Comparison of ENCODE assay signal across 17 cellular contexts in the genomic region with DNA sequence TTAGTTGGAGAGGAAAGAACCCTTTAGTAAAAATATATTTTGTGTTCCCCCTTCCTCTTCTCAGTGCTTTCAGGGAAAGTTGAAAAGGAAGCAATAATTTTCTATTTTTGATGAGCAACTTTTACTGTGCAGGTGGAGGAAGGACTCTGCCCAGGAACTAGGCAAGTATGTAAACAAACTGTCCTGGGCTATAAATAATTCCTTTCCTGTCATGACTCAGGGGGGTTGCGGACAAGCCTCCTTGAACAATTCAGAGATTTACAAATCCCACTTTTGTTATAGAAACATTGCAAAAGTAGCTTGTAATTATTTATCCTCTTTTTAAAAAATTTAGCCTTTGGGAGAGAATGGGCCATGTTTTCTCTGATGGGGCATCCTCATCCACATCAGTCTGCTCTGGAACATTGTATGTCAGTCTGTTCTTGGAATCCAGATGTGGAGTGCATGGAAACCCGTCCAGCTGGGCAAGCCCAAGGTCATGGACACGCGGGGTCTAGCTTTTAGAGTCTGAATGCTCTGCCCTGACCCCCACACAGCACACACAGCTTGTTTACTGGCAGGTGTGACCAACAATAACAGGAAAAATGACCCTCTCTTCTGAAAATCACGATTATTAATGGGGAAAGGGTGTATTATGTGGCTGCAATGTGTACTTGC.
DNase-seq lines count a peak whose midpoint lies in the region; ATAC-seq, FAIRE-seq and TF ChIP-seq lines count a peak whose summit lies in the region.
"Had no signal": no experiment of that assay in that cellular context is flagged by ENCODE, and none has a peak within 500 bp of the region (broad histone marks: within the 10 kb centered on the region; RNA-seq: fewer than 3 reads in every experiment).

No MANE protein-coding gene starts in this region.

- no peaks in the 10 kb centered on the region for H3K9me2 ChIP-seq in hepatocyte (replicated peaks; ENCODE audit: insufficient read depth)

- H3K4me3 ChIP-seq in hepatocyte = no peak overlapping the region
- no peak overlapping the region for H3K4me3 ChIP-seq in small intestine (ENCODE audit: low read depth in 1 of 2, low read length in 2 of 2)
- H3K4me3 ChIP-seq: SK-N-MC had no signal

- FAIRE-seq in small intestine (lab: Jason Lieb, UNC) (no peak), H54 (lab: Jason Lieb, UNC) (no peak)
- FAIRE-seq: endometrium had no signal

- no peak for ATAC-seq in GM21619 (IDR thresholded peaks at IDR 0.05; ENCODE audit: unreplicated experiment)

- TF ChIP-seq CTCF in VCaP (conservative IDR thresholded peaks at IDR 0.05) (no peak), hepatocyte (IDR thresholded peaks at IDR 0.05; ENCODE audit: poor library complexity) (no peak)

- no peak for TF ChIP-seq POLR2A in H54 (IDR thresholded peaks at IDR 0.05; ENCODE audit: low read depth, low read length)

- peaks cover 54% of the 10 kb centered on the region for H3K4me1 ChIP-seq in hepatocyte (ENCODE audit: insufficient read depth)
- peaks cover 0 to 5% of the 10 kb centered on the region in 2 donors for H3K4me1 ChIP-seq in small intestine (ENCODE audit: control insufficient read depth in 2 of 2, insufficient read depth in 1 of 2, low read depth in 1 of 2, low read length in 1 of 2)

- H3K4me2 ChIP-seq in hepatocyte = peak overlapping the region; percentile 39

- H3K9me3 ChIP-seq in hepatocyte (ENCODE audit: low read depth) (no peaks in the 10 kb centered on the region), small intestine (ENCODE audit: control insufficient read depth, low read depth) (no peaks in the 10 kb centered on the region)
- H3K9me3 ChIP-seq: Caco-2 had no signal

- no peak overlapping the region for H2AFZ ChIP-seq in hepatocyte

- no peaks in the 10 kb centered on the region for H3K79me2 ChIP-seq in hepatocyte

- WGBS in hepatocyte (ENCODE audit: low lambda C conversion rate, missing lambda C conversion rate) = 58% methylated on average over 5 of the region's 5 CpGs
- WGBS in small intestine, 3 donors = 10 to 36% (median 26%) methylated on average over 5 of the region's 5 CpGs

- H3K36me3 ChIP-seq in hepatocyte (replicated peaks; ENCODE audit: insufficient read depth, low read depth) (no peaks in the 10 kb centered on the region), small intestine (ENCODE audit: control insufficient read depth in 2 of 2, insufficient read depth in 2 of 2, low read length in 2 of 2) (no peaks in the 10 kb centered on the region)

- DNase-seq in NCI-H510A treated with DMSO at 0.1 percent for 48 hours (lab: John Stamatoyannopoulos, UW) = peak; percentile 61
- no peak for DNase-seq in NCI-H510A (lab: John Stamatoyannopoulos, UW)
- peak; percentile 59 for DNase-seq in hepatocyte (ENCODE audit: low spot score)
- peak; percentile 67 for DNase-seq in small intestine
- no peak for DNase-seq in OCI-M1 (lab: John Stamatoyannopoulos, UW)
- no peak for DNase-seq in H54 (ENCODE audit: insufficient read length, low spot score)
- DNase-seq: Caco-2; glutamatergic neuron; GOT3; kidney glomerular epithelial cell; NCI-H187 treated with DMSO at 0.1 percent for 48 hours; nephron progenitor cell; NK-92 treated with Interleukin-12 subunit alpha and Interleukin-12 subunit beta, amount 100 ng/mL, for 24 hours had no signal

- no peaks in the 10 kb centered on the region for H3K27me3 ChIP-seq in hepatocyte
- H3K27me3 ChIP-seq in small intestine (ENCODE audit: control insufficient read depth in 2 of 2, insufficient read depth in 2 of 2, low read length in 2 of 2) = no peaks in the 10 kb centered on the region

- H3K27ac ChIP-seq in VCaP (peak overlapping the region; percentile 79), hepatocyte (peak overlapping the region; percentile 50), small intestine (ENCODE audit: low read depth in 1 of 2, low read length in 1 of 2) (peak overlapping the region in 1 of 2 donors; percentile 6)
- H3K27ac ChIP-seq: SK-N-MC had no signal

- H4K20me1 ChIP-seq in hepatocyte (ENCODE audit: insufficient read depth, poor library complexity, severe bottlenecking) = no peaks in the 10 kb centered on the region

Comparison
In these comparisons a context has a peak if more than half of its experiments do, and no peak if none do; other contexts are left out.
1. DNase-seq: peak in NCI-H510A treated with DMSO at 0.1 percent for 48 hours (single experiment), hepatocyte (single experiment) and small intestine (single experiment); none in NCI-H510A (single experiment), OCI-M1 (single experiment) and H54 (single experiment).